ENCODE assay signal across 20 cellular contexts in genomic region chr5:42665857-42666256, GRCh38.
DNase-seq lines count a peak whose midpoint lies in the region; ATAC-seq, FAIRE-seq and TF ChIP-seq lines count a peak whose summit lies in the region.
"Had no signal": no experiment of that assay in that cellular context is flagged by ENCODE, and none has a peak within 500 bp of the region (broad histone marks: within the 10 kb centered on the region; RNA-seq: fewer than 3 reads in every experiment).

No MANE protein-coding gene starts in this region.

- no CpG with 5 or more reads among the region's 3 CpGs for WGBS in IMR-90 (ENCODE audit: extremely low coverage in 2 of 2, insufficient read length in 1 of 2), 2 experiments
- WGBS in smooth muscle cell (ENCODE audit: low lambda C conversion rate): 93% methylated on average over 3 of the region's 3 CpGs

- no peak overlapping the region for H2BK5ac ChIP-seq in IMR-90 (ENCODE audit: low read depth, low read length, poor library complexity, severe bottlenecking)

- H3K4me3 ChIP-seq in IMR-90 (ENCODE audit: insufficient read depth, low read depth, low read length): no peak overlapping the region
- no peak overlapping the region for H3K4me3 ChIP-seq in smooth muscle cell
- H3K4me3 ChIP-seq: BLaER1 had no signal

- TF ChIP-seq CTCF in IMR-90 (conservative IDR thresholded peaks at IDR 0.05; ENCODE audit: low read depth, low read length) (no peak), progenitor cell of endocrine pancreas (IDR thresholded peaks at IDR 0.05; ENCODE audit: unreplicated experiment) (no peak), smooth muscle cell (IDR thresholded peaks at IDR 0.05; ENCODE audit: borderline replicate concordance, insufficient read depth, poor library complexity, severe bottlenecking) (no peak)

- H3K4me3 Mint-ChIP-seq in progenitor cell of endocrine pancreas (ENCODE audit: low read depth): no peak overlapping the region
- H3K4me3 Mint-ChIP-seq: B cell; CD4-positive, CD25-positive, alpha-beta regulatory T cell; CD8-positive, alpha-beta T cell had no signal

- no peak overlapping the region for H3K4ac ChIP-seq in IMR-90 (ENCODE audit: low read depth, low read length)

- no peak overlapping the region for H3K14ac ChIP-seq in IMR-90 (replicated peaks; ENCODE audit: low read depth, low read length)

- H3K4me1 Mint-ChIP-seq in progenitor cell of endocrine pancreas (ENCODE audit: low read depth): no peaks in the 10 kb centered on the region
- H3K4me1 Mint-ChIP-seq: CD4-positive, CD25-positive, alpha-beta regulatory T cell had no signal

- H4K5ac ChIP-seq in IMR-90 (ENCODE audit: low read depth, low read length): no peak overlapping the region

- H2AK9ac ChIP-seq in IMR-90 (replicated peaks; ENCODE audit: low read depth, low read length, poor library complexity): no peak overlapping the region

- DNase-seq in IMR-90: no peak
- no peak for DNase-seq in progenitor cell of endocrine pancreas (ENCODE audit: low spot score, unreplicated experiment)
- DNase-seq in smooth muscle cell (lab: John Stamatoyannopoulos, UW; ENCODE audit: unreplicated experiment): no peak
- DNase-seq: 8988T; Caco-2; CD4-positive, CD25-positive, alpha-beta regulatory T cell; CD8-positive, alpha-beta T cell; DMS153; DND-41; GOT3; H7; HCEC 1CT had no signal

- H3K36me3 ChIP-seq in IMR-90 (ENCODE audit: control insufficient read depth, insufficient read depth, low read length) (no peaks in the 10 kb centered on the region), smooth muscle cell (ENCODE audit: low read depth) (no peaks in the 10 kb centered on the region)
- H3K36me3 ChIP-seq: BLaER1 had no signal

- H4K91ac ChIP-seq in IMR-90 (ENCODE audit: insufficient read depth, low read depth, low read length): no peak overlapping the region

- no peak overlapping the region for H3K27ac Mint-ChIP-seq in progenitor cell of endocrine pancreas
- H3K27ac Mint-ChIP-seq: B cell; CD4-positive, CD25-positive, alpha-beta regulatory T cell; CD8-positive, alpha-beta T cell had no signal

- no peak overlapping the region for H2BK120ac ChIP-seq in IMR-90 (ENCODE audit: low read depth, low read length)

- no TSS peak for BruUV-seq in IMR-90 (replicated peaks; lab: Mats Ljungman, UMichigan)

- H3K9ac ChIP-seq in IMR-90 (ENCODE audit: low read depth, low read length) (no peak overlapping the region), smooth muscle cell (ENCODE audit: low read depth) (no peak overlapping the region)
- H3K9ac ChIP-seq: BLaER1 had no signal

- H3K79me1 ChIP-seq in IMR-90 (ENCODE audit: low read depth in 1 of 2, low read length in 2 of 2): no peaks in the 10 kb centered on the region

- dilution Hi-C loops in IMR-90 (cut with HindIII; ENCODE audit: low sequenced_read_pairs, unreplicated experiment): no loop called here

- H3K23ac ChIP-seq in IMR-90 (ENCODE audit: low read depth, low read length): no peak overlapping the region

- no peaks in the 10 kb centered on the region for H3K79me2 ChIP-seq in smooth muscle cell (ENCODE audit: low read depth)

- H3K27me3 Mint-ChIP-seq in progenitor cell of endocrine pancreas: no peaks in the 10 kb centered on the region

- no peak overlapping the region for H2BK20ac ChIP-seq in IMR-90 (ENCODE audit: low read depth, low read length)

- no peaks in the 10 kb centered on the region for H3K9me3 ChIP-seq in IMR-90 (ENCODE audit: control insufficient read depth, insufficient read depth, low read length)
- H3K9me3 ChIP-seq in smooth muscle cell (replicated peaks; ENCODE audit: low read depth): no peaks in the 10 kb centered on the region
- H3K9me3 ChIP-seq: Caco-2 had no signal

- no peak overlapping the region for H2AFZ ChIP-seq in IMR-90 (replicated peaks; ENCODE audit: low read length, poor library complexity)
- no peak overlapping the region for H2AFZ ChIP-seq in smooth muscle cell (ENCODE audit: low read depth)

- H4K20me1 ChIP-seq in IMR-90 (ENCODE audit: insufficient read depth, low read length) (no peaks in the 10 kb centered on the region), smooth muscle cell (ENCODE audit: low read depth) (no peaks in the 10 kb centered on the region)
- H4K20me1 ChIP-seq: BLaER1 had no signal

- H2BK15ac ChIP-seq in IMR-90 (ENCODE audit: low read depth, low read length): no peak overlapping the region

- H3K9me3 Mint-ChIP-seq in progenitor cell of endocrine pancreas (ENCODE audit: low read depth): peaks cover 18% of the 10 kb centered on the region
- H3K9me3 Mint-ChIP-seq: CD8-positive, alpha-beta T cell had no signal

- H3K27ac ChIP-seq in IMR-90 (ENCODE audit: insufficient read depth, low read length) (no peak overlapping the region), smooth muscle cell (ENCODE audit: low read depth) (no peak overlapping the region)
- H3K27ac ChIP-seq: C4-2B had no signal

- no peak overlapping the region for H3K56ac ChIP-seq in IMR-90 (ENCODE audit: extremely low read depth, insufficient read depth, low read length)

- H3K4me2 ChIP-seq in IMR-90 (ENCODE audit: low read depth, low read length) (no peak overlapping the region), smooth muscle cell (no peak overlapping the region)

- intact Hi-C loops in IMR-90 (cut with micrococcal nuclease): no loop called here

- in situ Hi-C loops in IMR-90 (cut with MboI; ENCODE audit: low sequenced_read_pairs): no loop called here

- H3K36me3 Mint-ChIP-seq in progenitor cell of endocrine pancreas (ENCODE audit: insufficient read depth): peaks cover 4% of the 10 kb centered on the region
- H3K36me3 Mint-ChIP-seq: CD4-positive, CD25-positive, alpha-beta regulatory T cell; CD8-positive, alpha-beta T cell had no signal

- H3K4me1 ChIP-seq in IMR-90 (ENCODE audit: control insufficient read depth, insufficient read depth, low read length): no peaks in the 10 kb centered on the region
- H3K4me1 ChIP-seq in smooth muscle cell (ENCODE audit: low read depth): no peaks in the 10 kb centered on the region
- H3K4me1 ChIP-seq: Caco-2 had no signal

- no peak overlapping the region for H3K18ac ChIP-seq in IMR-90 (ENCODE audit: low read depth, low read length)

- CTCF ChIA-PET in IMR-90 (lab: Yijun Ruan, JAX): no interaction called here

- no peak for ATAC-seq in IMR-90 (ENCODE audit: low read depth)
- no peak for ATAC-seq in HG03571 (IDR thresholded peaks at IDR 0.05; ENCODE audit: unreplicated experiment)
- ATAC-seq: CD8-positive, alpha-beta T cell had no signal

- POLR2A ChIA-PET in IMR-90 (lab: Charles Lee; ENCODE audit: unreplicated experiment): no interaction called here

- H4K8ac ChIP-seq in IMR-90 (ENCODE audit: low read depth in 2 of 2, low read length in 2 of 2): no peak overlapping the region

- H3K27me3 ChIP-seq in IMR-90 (ENCODE audit: control insufficient read depth, insufficient read depth, low read length): no peaks in the 10 kb centered on the region
- no peaks in the 10 kb centered on the region for H3K27me3 ChIP-seq in smooth muscle cell (ENCODE audit: low read depth)
- H3K27me3 ChIP-seq: BLaER1 had no signal

- no peak for TF ChIP-seq RAD21 in IMR-90 (IDR thresholded peaks at IDR 0.05; ENCODE audit: low read length)

- no peaks in the 10 kb centered on the region for H3K9me1 ChIP-seq in IMR-90 (ENCODE audit: insufficient read depth, low read length)

- FAIRE-seq in A204.1 (lab: Jason Lieb, UNC): peak; percentile 39
- peak; percentile 45 for FAIRE-seq in colon (lab: Jason Lieb, UNC)
- FAIRE-seq: G401.6, GM12892 had no signal

- H3F3A ChIP-seq in smooth muscle cell (ENCODE audit: low read depth): no peaks in the 10 kb centered on the region

- TF ChIP-seq POLR2A in IMR-90 (IDR thresholded peaks at IDR 0.05; ENCODE audit: low read depth, low read length): no peak

- H2AK5ac ChIP-seq in IMR-90 (ENCODE audit: low read depth, low read length): no peak overlapping the region

TF ChIP-seq in IMR-90, 13 proteins besides CTCF, POLR2A, EP300 and RAD21:
- TF ChIP-seq MAFK (IDR thresholded peaks at IDR 0.05; ENCODE audit: low read depth, low read length): peak; percentile 65
- TF ChIP-seq BHLHE40 (IDR thresholded peaks at IDR 0.05; ENCODE audit: low read depth, low read length): no peak
TF ChIP-seq in IMR-90: peak in this region for 1.
